ENCODE assay signal across 34 cellular contexts in the genomic region with DNA sequence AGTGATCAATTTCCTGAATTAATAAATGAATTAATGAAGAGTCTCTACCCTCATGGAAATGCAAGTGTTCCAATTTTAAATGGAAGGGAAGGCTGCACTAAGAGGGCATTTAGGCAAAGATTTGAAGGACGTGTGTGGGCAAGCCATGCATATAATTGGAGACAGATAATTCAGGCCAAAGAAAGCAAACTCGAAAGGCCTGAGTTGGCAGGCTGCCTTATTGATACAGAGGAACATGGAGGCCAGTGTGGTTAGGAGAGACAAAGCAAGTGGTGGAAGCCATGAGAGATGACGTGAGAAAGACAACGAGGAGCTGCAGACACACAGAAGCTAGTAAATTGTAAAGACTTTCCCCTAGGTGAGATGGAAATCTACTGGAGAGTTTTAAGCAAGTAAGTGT. TPM values are rescaled to one million over a fixed set of nuclear protein-coding genes. Genes with fewer than 3 reads are reported as not detected.
DNase-seq lines count a peak whose midpoint lies in the region; ATAC-seq, FAIRE-seq and TF ChIP-seq lines count a peak whose summit lies in the region.
"Had no signal": no experiment of that assay in that cellular context is flagged by ENCODE, and none has a peak within 500 bp of the region (broad histone marks: within the 10 kb centered on the region; RNA-seq: fewer than 3 reads in every experiment).

No MANE protein-coding gene starts in this region.

- WGBS in heart left ventricle, 4 donors: 60 to 68% (median 64%) methylated on average over 4 of the region's 4 CpGs

- no peak overlapping the region for H3K9ac ChIP-seq in astrocyte (ENCODE audit: low read length)

- H3K27ac Mint-ChIP-seq in astrocyte (ENCODE audit: unreplicated experiment): no peak overlapping the region
- H3K27ac Mint-ChIP-seq: activated CD4-positive, alpha-beta T cell treated with anti-CD3 and anti-CD28 coated beads, Interleukin-2, amount 10 ng/mL, durations not matched to agents 24 days and 14 days; activated naive CD4-positive, alpha-beta T cell treated with anti-CD3 and anti-CD28 coated beads, Interleukin-2, amount 50 U/mL, for 24 hours; activated T-helper 2 cell treated with anti-CD3 and anti-CD28 coated beads, Interferon-gamma antibody, Interleukin-2, Interleukin-4, amounts not matched to agents 10 μg/mL and 5 μg/mL and 100 μg/mL, durations not matched to agents 14 hours and 24 hours and 36 hours; CD4-positive, alpha-beta T cell; dendritic cell treated with granulocyte-macrophage colony-stimulating factor and Interleukin-4, amounts not matched to agents 40 ng/mL and 50 ng/mL, for 4 days had no signal

- no peak for TF ChIP-seq CTCF in astrocyte (IDR thresholded peaks at IDR 0.05; ENCODE audit: insufficient read depth, low read depth, low read length)
- TF ChIP-seq CTCF in heart left ventricle (IDR thresholded peaks at IDR 0.05): no peak

- FAIRE-seq in astrocyte (lab: Jason Lieb, UNC) (no peak), H54 (lab: Jason Lieb, UNC) (no peak)
- FAIRE-seq: GM12891, keratinocyte had no signal

- H3K27me3 Mint-ChIP-seq in astrocyte (ENCODE audit: low read depth, unreplicated experiment): no peaks in the 10 kb centered on the region
- H3K27me3 Mint-ChIP-seq: activated CD4-positive, alpha-beta T cell treated with anti-CD3 and anti-CD28 coated beads, Interleukin-2, amount 10 ng/mL, durations not matched to agents 24 days and 14 days; activated naive CD4-positive, alpha-beta T cell treated with anti-CD3 and anti-CD28 coated beads, Interleukin-2, amount 50 U/mL, for 24 hours; CD4-positive, alpha-beta T cell; dendritic cell treated with granulocyte-macrophage colony-stimulating factor and Interleukin-4, amounts not matched to agents 40 ng/mL and 50 ng/mL, for 4 days had no signal

- H3K4me1 Mint-ChIP-seq in astrocyte (ENCODE audit: low read depth, unreplicated experiment): no peaks in the 10 kb centered on the region
- H3K4me1 Mint-ChIP-seq: activated CD4-positive, alpha-beta T cell treated with anti-CD3 and anti-CD28 coated beads, Interleukin-2, amount 10 ng/mL, durations not matched to agents 24 days and 14 days; activated naive CD4-positive, alpha-beta T cell treated with anti-CD3 and anti-CD28 coated beads, Interleukin-2, amount 50 U/mL, for 24 hours had no signal

- H3K79me2 ChIP-seq in astrocyte (ENCODE audit: insufficient read depth, low read length): no peaks in the 10 kb centered on the region

- intact Hi-C loops in heart left ventricle (cut with DNase I): no loop called here

- H3K9me3 ChIP-seq in astrocyte (ENCODE audit: insufficient read depth, low read depth, low read length) (no peaks in the 10 kb centered on the region), heart left ventricle (peaks cover 0 to 19% (median 6%) of the 10 kb centered on the region in 12 donors)
- H3K9me3 ChIP-seq: prostate gland, right lobe of liver, thoracic aorta, uterus had no signal

- peak; percentile 20 for DNase-seq in DMS 273 (lab: John Stamatoyannopoulos, UW; ENCODE audit: unreplicated experiment)
- peak; percentile 38 for DNase-seq in NCI-H1105 (lab: John Stamatoyannopoulos, UW)
- DNase-seq in astrocyte (ENCODE audit: low read depth): peak; percentile 56
- DNase-seq in iris pigment epithelial cell (ENCODE audit: low read depth): peak; percentile 15
- no peak for DNase-seq in H54 (ENCODE audit: insufficient read length, low spot score)
- no peak for DNase-seq in activated effector memory CD4-positive, alpha-beta T cell treated with Interleukin-2 at 50 U/mL for 16 hours
- no peak for DNase-seq in heart left ventricle
- DNase-seq: activated CD4-positive, alpha-beta T cell treated with anti-CD3 and anti-CD28 coated beads, Interleukin-2, amount 10 ng/mL, durations not matched to agents 24 days and 14 days; activated CD8-positive, alpha-beta memory T cell treated with anti-CD3 and anti-CD28 coated beads for 24 hours; activated T-cell treated with anti-CD3 and anti-CD28 coated beads for 4 hours; AML-193; amygdala; CD4-positive, alpha-beta T cell; central memory CD4-positive, alpha-beta T cell; Kasumi-1; left ventricle myocardium superior; MV-4-11; NCI-H1694 treated with DMSO at 0.1 percent for 48 hours; NCI-H774; occipital lobe; right lobe of liver; RPMI8226; spleen; stimulated activated CD4-positive, alpha-beta T cell treated with anti-CD3 and anti-CD28 coated beads, Interleukin-2, amount 100 ng/mL, for 24 hours; stimulated activated naive CD8-positive, alpha-beta T cell treated with anti-CD3 and anti-CD28 coated beads, Interleukin-15, Interleukin-2, amounts not matched to agents 100 U/mL and 50 U/mL, for 24 hours; uterus had no signal

- no peak overlapping the region for H2AFZ ChIP-seq in astrocyte (ENCODE audit: low read depth, low read length)

- H3K4me1 ChIP-seq in astrocyte (ENCODE audit: insufficient read depth, low read length): no peaks in the 10 kb centered on the region
- no peaks in the 10 kb centered on the region for H3K4me1 ChIP-seq in heart left ventricle
- H3K4me1 ChIP-seq: prostate gland, right lobe of liver, spleen, uterus had no signal

- H3K4me3 ChIP-seq in astrocyte (ENCODE audit: insufficient read depth, low read depth, low read length): no peak overlapping the region
- H3K4me3 ChIP-seq in heart left ventricle: no peak overlapping the region
- H3K4me3 ChIP-seq: prostate gland, right lobe of liver, spleen, thoracic aorta, uterus had no signal

- no peaks in the 10 kb centered on the region for H4K20me1 ChIP-seq in astrocyte (ENCODE audit: insufficient read depth, low read length)

- H3K4me3 Mint-ChIP-seq in astrocyte (ENCODE audit: unreplicated experiment): no peak overlapping the region
- H3K4me3 Mint-ChIP-seq: activated CD4-positive, alpha-beta T cell treated with anti-CD3 and anti-CD28 coated beads, Interleukin-2, amount 10 ng/mL, durations not matched to agents 24 days and 14 days; activated naive CD4-positive, alpha-beta T cell treated with anti-CD3 and anti-CD28 coated beads, Interleukin-2, amount 50 U/mL, for 24 hours; CD4-positive, alpha-beta T cell; dendritic cell treated with granulocyte-macrophage colony-stimulating factor and Interleukin-4, amounts not matched to agents 40 ng/mL and 50 ng/mL, for 4 days had no signal

- no peaks in the 10 kb centered on the region for H3K36me3 Mint-ChIP-seq in astrocyte (ENCODE audit: low read depth, unreplicated experiment)
- H3K36me3 Mint-ChIP-seq: activated naive CD4-positive, alpha-beta T cell treated with anti-CD3 and anti-CD28 coated beads, Interleukin-2, amount 50 U/mL, for 24 hours had no signal

- H3K36me3 ChIP-seq in astrocyte (ENCODE audit: insufficient read depth, low read length): no peaks in the 10 kb centered on the region
- H3K36me3 ChIP-seq in heart left ventricle: no peaks in the 10 kb centered on the region
- H3K36me3 ChIP-seq: prostate gland, right lobe of liver, spleen, thoracic aorta, uterus had no signal

- peaks cover 1% of the 10 kb centered on the region for H3K9me3 Mint-ChIP-seq in astrocyte (ENCODE audit: unreplicated experiment)

- peak overlapping the region; percentile 35 for H3K27ac ChIP-seq in astrocyte (ENCODE audit: low read depth, low read length)
- H3K27ac ChIP-seq in heart left ventricle: no peak overlapping the region
- H3K27ac ChIP-seq: prostate gland, right lobe of liver, spleen, thoracic aorta, uterus had no signal

- peak overlapping the region; percentile 4 for H3K4me2 ChIP-seq in astrocyte (ENCODE audit: low read length)

- no peak for TF ChIP-seq POLR2A in H54 (IDR thresholded peaks at IDR 0.05; ENCODE audit: low read depth, low read length)
- no peak for TF ChIP-seq POLR2A in GM18505 (IDR thresholded peaks at IDR 0.05; ENCODE audit: borderline replicate concordance, extremely low read depth, insufficient read depth, insufficient read length)
- TF ChIP-seq POLR2A in heart left ventricle (IDR thresholded peaks at IDR 0.05): no peak

- ATAC-seq in GM18505 (IDR thresholded peaks at IDR 0.05; ENCODE audit: unreplicated experiment) (no peak), heart left ventricle (no peak)
- ATAC-seq: left ventricle myocardium superior; right lobe of liver; stimulated activated naive CD8-positive, alpha-beta T cell treated with anti-CD3 and anti-CD28 coated beads, Interleukin-15, Interleukin-2, amounts not matched to agents 100 U/mL and 50 U/mL, for 24 hours had no signal

- H3K27me3 ChIP-seq in astrocyte (ENCODE audit: insufficient read depth, low read length): no peaks in the 10 kb centered on the region
- H3K27me3 ChIP-seq in heart left ventricle: no peaks in the 10 kb centered on the region
- H3K27me3 ChIP-seq: right lobe of liver, spleen, uterus had no signal

RNA-seq across cellular contexts. Expression of a gene that starts 15.4 kb away (rescaled TPM):
- total RNA-seq in astrocyte (3.0 and 3.1 TPM in 2 replicates), heart left ventricle (1 to 10 TPM; 1.4 to 9.3 (median 3.0) TPM)
- 1 to 10 TPM in 1 of 2 donors, under 1 TPM in 1; 0.21 to 1.5 TPM for polyA plus RNA-seq in heart left ventricle
- total RNA-seq: activated CD4-positive, alpha-beta T cell treated with anti-CD3 and anti-CD28 coated beads, Interleukin-2, amount 10 ng/mL, durations not matched to agents 24 days and 14 days; activated T-helper 2 cell treated with anti-CD3 and anti-CD28 coated beads, Interferon-gamma antibody, Interleukin-2, Interleukin-4, amounts not matched to agents 10 μg/mL and 5 μg/mL and 100 μg/mL, durations not matched to agents 14 hours and 24 hours and 36 hours; CD4-positive, alpha-beta T cell had no signal

Comparison
In these comparisons a context has a peak if more than half of its experiments do, and no peak if none do; other contexts are left out.
1. DNase-seq: peak in DMS 273 (single experiment), NCI-H1105 (single experiment), astrocyte (single experiment) and iris pigment epithelial cell (single experiment); none in H54 (single experiment), activated effector memory CD4-positive, alpha-beta T cell treated with Interleukin-2 at 50 U/mL for 16 hours (single experiment) and heart left ventricle (0 of 5).